Comparison of ENCODE assay signal across 1 cellular context in genomic region chr2:208135794-208136369, GRCh38.
A peak's percentile ranks its signal among the peaks of the same experiment; 100 is the strongest.
TF ChIP-seq lines count a peak whose summit lies in the region.

No MANE protein-coding gene starts in this region.

TF ChIP-seq in HepG2, 621 proteins besides CTCF, POLR2A, EP300 and RAD21 (continues in another document):
- TF ChIP-seq POLR2AphosphoS5 (IDR thresholded peaks at IDR 0.05; ENCODE audit: low read depth, low read length), result no peak
- TF ChIP-seq ZNF619 (CRISPR knock-in tag; IDR thresholded peaks at IDR 0.05), result no peak
- no peak for TF ChIP-seq SCMH1 (CRISPR knock-in tag; IDR thresholded peaks at IDR 0.05; ENCODE audit: borderline replicate concordance)
- TF ChIP-seq SKI (IDR thresholded peaks at IDR 0.05; ENCODE audit: partially characterized antibody), result peak; percentile 35
- TF ChIP-seq ZNF547 (CRISPR knock-in tag; IDR thresholded peaks at IDR 0.05), result no peak
- TF ChIP-seq KAT8 (CRISPR knock-in tag; IDR thresholded peaks at IDR 0.05), result peak; percentile 84
- TF ChIP-seq ZNF788 (CRISPR knock-in tag; IDR thresholded peaks at IDR 0.05; ENCODE audit: borderline replicate concordance), result peak; percentile 62; the same call in 1 of the 2 replicates
- TF ChIP-seq ETS1 (CRISPR knock-in tag; IDR thresholded peaks at IDR 0.05), result no peak
- TF ChIP-seq MIER2 (CRISPR knock-in tag; IDR thresholded peaks at IDR 0.05), result peak; percentile 77; the same call in 1 of the 2 replicates
- TF ChIP-seq ZBED4 (CRISPR knock-in tag; IDR thresholded peaks at IDR 0.05; ENCODE audit: borderline replicate concordance), result peak; percentile 70; the same call in 1 of the 2 replicates
- no peak for TF ChIP-seq PRPF4 (IDR thresholded peaks at IDR 0.05; ENCODE audit: low read depth, low read length, poor library complexity, severe bottlenecking)
- no peak for TF ChIP-seq EED (CRISPR knock-in tag; IDR thresholded peaks at IDR 0.05)
- 0 out of 2 replicates have a peak, but pooled peaks have one; percentile 11 for TF ChIP-seq ZNF12 (CRISPR knock-in tag; IDR thresholded peaks at IDR 0.05)
- peak; percentile 38; the same call in 1 of the 2 replicates for TF ChIP-seq ZSCAN5A (CRISPR knock-in tag; IDR thresholded peaks at IDR 0.05; ENCODE audit: borderline replicate concordance)
- TF ChIP-seq ARID3A (IDR thresholded peaks at IDR 0.05; ENCODE audit: low read depth, low read length), result peak; percentile 21; the same call in 1 of the 2 replicates
- TF ChIP-seq TFDP2 (CRISPR knock-in tag; IDR thresholded peaks at IDR 0.05), result peak; percentile 47
- TF ChIP-seq PAXIP1 (CRISPR knock-in tag; conservative IDR thresholded peaks at IDR 0.05), result peak; percentile 76
- no peak; the same call in 1 of the 2 replicates for TF ChIP-seq GATA4 (IDR thresholded peaks at IDR 0.05; ENCODE audit: borderline replicate concordance, low read depth)
- TF ChIP-seq ZGPAT (CRISPR knock-in tag; IDR thresholded peaks at IDR 0.05), result peak; percentile 45; the same call in 1 of the 2 replicates
- no peak for TF ChIP-seq PBX3 (CRISPR knock-in tag; IDR thresholded peaks at IDR 0.05; ENCODE audit: borderline replicate concordance)
- 0 out of 2 replicates have a peak, but pooled peaks have one; percentile 66 for TF ChIP-seq ARID2 (CRISPR knock-in tag; IDR thresholded peaks at IDR 0.05; ENCODE audit: borderline replicate concordance)
- TF ChIP-seq FOXA3 (CRISPR knock-in tag; IDR thresholded peaks at IDR 0.05), result peak; percentile 31; the same call in 1 of the 2 replicates
- TF ChIP-seq FOXC1 (CRISPR knock-in tag; IDR thresholded peaks at IDR 0.05; ENCODE audit: borderline replicate concordance), result no peak
- 0 out of 4 replicates have a peak, but pooled peaks of 1 of the 2 experiments have one; percentile 40 for TF ChIP-seq HMGXB4 (CRISPR knock-in tag; IDR thresholded peaks at IDR 0.05; ENCODE audit: borderline replicate concordance in 1 of 2, low read depth in 1 of 2)
- peak; percentile 89 for TF ChIP-seq TBX2 (CRISPR knock-in tag; IDR thresholded peaks at IDR 0.05; ENCODE audit: borderline replicate concordance)
- TF ChIP-seq ZXDC (CRISPR knock-in tag; IDR thresholded peaks at IDR 0.05), result no peak
- TF ChIP-seq RXRB (CRISPR knock-in tag; IDR thresholded peaks at IDR 0.05; ENCODE audit: borderline replicate concordance), result peak; percentile 79; the same call in 1 of the 2 replicates
- TF ChIP-seq GATAD2A (CRISPR knock-in tag; IDR thresholded peaks at IDR 0.05), result peak; percentile 88
- no peak for TF ChIP-seq CBX1 (IDR thresholded peaks at IDR 0.05; ENCODE audit: low read depth)
- TF ChIP-seq MIXL1 (CRISPR knock-in tag; IDR thresholded peaks at IDR 0.05), result peak; percentile 96
- no peak for TF ChIP-seq SP1 (IDR thresholded peaks at IDR 0.05)
- TF ChIP-seq SP1 (CRISPR knock-in tag; IDR thresholded peaks at IDR 0.05), result no peak
